In genomic region chr9:13970018-13970417, GRCh38 we compare ENCODE assay signal across 18 cellular contexts.
"Had no signal": no experiment of that assay in that cellular context is flagged by ENCODE, and none has a peak within 500 bp of the region (broad histone marks: within the 10 kb centered on the region; RNA-seq: fewer than 3 reads in every experiment).

No MANE protein-coding gene starts in this region.

- H3K36me3 ChIP-seq: colonic mucosa, thoracic aorta, uterus had no signal

- ATAC-seq: activated CD8-positive, alpha-beta memory T cell treated with anti-CD3 and anti-CD28 coated beads, Interleukin-2, amount 10 ng/mL, durations not matched to agents 7 days and 5 days; mucosa of descending colon; naive thymus-derived CD8-positive, alpha-beta T cell had no signal

- DNase-seq: activated CD4-positive, alpha-beta T cell treated with anti-CD3 and anti-CD28 coated beads for 1 hour; activated CD4-positive, alpha-beta T cell treated with anti-CD3 and anti-CD28 coated beads, Interleukin-2, amount 50 U/mL, for 48 hours; activated CD8-positive, alpha-beta memory T cell treated with anti-CD3 and anti-CD28 coated beads, Interleukin-2, amount 10 ng/mL, durations not matched to agents 7 days and 5 days; activated effector memory CD4-positive, alpha-beta T cell treated with Interleukin-2 at 50 U/mL for 16 hours; activated T-cell treated with anti-CD3 and anti-CD28 coated beads, Interleukin-2, amount 50 U/mL, for 24 hours; amygdala; colonic mucosa; effector CD4-positive, alpha-beta T cell; hippocampal formation; left cardiac atrium; mucosa of descending colon; naive thymus-derived CD8-positive, alpha-beta T cell; nucleus accumbens; stimulated activated CD4-positive, alpha-beta T cell treated with anti-CD3 and anti-CD28 coated beads, Interleukin-4, amount 100 ng/mL, for 24 hours; uterus had no signal

- H3K4me3 ChIP-seq: colonic mucosa, mucosa of descending colon, thoracic aorta, uterus had no signal

- H3K9me3 ChIP-seq: colonic mucosa, mucosa of descending colon, thoracic aorta, uterus had no signal

- H3K27me3 ChIP-seq: colonic mucosa, uterus had no signal

- H3K4me3 Mint-ChIP-seq: activated CD8-positive, alpha-beta memory T cell treated with anti-CD3 and anti-CD28 coated beads, Interleukin-2, amount 10 ng/mL, durations not matched to agents 7 days and 5 days; activated naive CD4-positive, alpha-beta T cell treated with anti-CD3 and anti-CD28 coated beads, Interleukin-2, amount 50 U/mL, for 24 hours; activated T-cell treated with anti-CD3 and anti-CD28 coated beads, Interleukin-2, amount 50 U/mL, for 24 hours; naive thymus-derived CD8-positive, alpha-beta T cell; stimulated activated naive CD8-positive, alpha-beta T cell treated with anti-CD3 and anti-CD28 coated beads, Interleukin-15, Interleukin-2, amounts not matched to agents 100 ng/mL and 50 ng/mL, for 24 hours had no signal

- H3K27ac ChIP-seq: colonic mucosa, thoracic aorta, uterus had no signal

- H3K4me1 Mint-ChIP-seq: activated CD8-positive, alpha-beta memory T cell treated with anti-CD3 and anti-CD28 coated beads, Interleukin-2, amount 10 ng/mL, durations not matched to agents 7 days and 5 days; activated naive CD4-positive, alpha-beta T cell treated with anti-CD3 and anti-CD28 coated beads, Interleukin-2, amount 50 U/mL, for 24 hours; naive thymus-derived CD8-positive, alpha-beta T cell had no signal

- H3K36me3 Mint-ChIP-seq: activated CD8-positive, alpha-beta memory T cell treated with anti-CD3 and anti-CD28 coated beads, Interleukin-2, amount 10 ng/mL, durations not matched to agents 7 days and 5 days; activated naive CD4-positive, alpha-beta T cell treated with anti-CD3 and anti-CD28 coated beads, Interleukin-2, amount 50 U/mL, for 24 hours; naive thymus-derived CD8-positive, alpha-beta T cell had no signal

- H3K27ac Mint-ChIP-seq: activated CD8-positive, alpha-beta memory T cell treated with anti-CD3 and anti-CD28 coated beads, Interleukin-2, amount 10 ng/mL, durations not matched to agents 7 days and 5 days; activated naive CD4-positive, alpha-beta T cell treated with anti-CD3 and anti-CD28 coated beads, Interleukin-2, amount 50 U/mL, for 24 hours; activated T-cell treated with anti-CD3 and anti-CD28 coated beads, Interleukin-2, amount 50 U/mL, for 24 hours; naive thymus-derived CD8-positive, alpha-beta T cell; stimulated activated naive CD8-positive, alpha-beta T cell treated with anti-CD3 and anti-CD28 coated beads, Interleukin-15, Interleukin-2, amounts not matched to agents 100 ng/mL and 50 ng/mL, for 24 hours had no signal

- H3K4me1 ChIP-seq: colonic mucosa, uterus had no signal

- H3K27me3 Mint-ChIP-seq: activated CD8-positive, alpha-beta memory T cell treated with anti-CD3 and anti-CD28 coated beads, Interleukin-2, amount 10 ng/mL, durations not matched to agents 7 days and 5 days; activated naive CD4-positive, alpha-beta T cell treated with anti-CD3 and anti-CD28 coated beads, Interleukin-2, amount 50 U/mL, for 24 hours; activated T-cell treated with anti-CD3 and anti-CD28 coated beads, Interleukin-2, amount 50 U/mL, for 24 hours; naive thymus-derived CD8-positive, alpha-beta T cell; stimulated activated naive CD8-positive, alpha-beta T cell treated with anti-CD3 and anti-CD28 coated beads, Interleukin-15, Interleukin-2, amounts not matched to agents 100 ng/mL and 50 ng/mL, for 24 hours had no signal

- H3K9me3 Mint-ChIP-seq: activated naive CD4-positive, alpha-beta T cell treated with anti-CD3 and anti-CD28 coated beads, Interleukin-2, amount 50 U/mL, for 24 hours; activated T-cell treated with anti-CD3 and anti-CD28 coated beads, Interleukin-2, amount 50 U/mL, for 24 hours; stimulated activated naive CD8-positive, alpha-beta T cell treated with anti-CD3 and anti-CD28 coated beads, Interleukin-15, Interleukin-2, amounts not matched to agents 100 ng/mL and 50 ng/mL, for 24 hours had no signal
